11 cellular contexts compared by ENCODE assay signal in the genomic region with DNA sequence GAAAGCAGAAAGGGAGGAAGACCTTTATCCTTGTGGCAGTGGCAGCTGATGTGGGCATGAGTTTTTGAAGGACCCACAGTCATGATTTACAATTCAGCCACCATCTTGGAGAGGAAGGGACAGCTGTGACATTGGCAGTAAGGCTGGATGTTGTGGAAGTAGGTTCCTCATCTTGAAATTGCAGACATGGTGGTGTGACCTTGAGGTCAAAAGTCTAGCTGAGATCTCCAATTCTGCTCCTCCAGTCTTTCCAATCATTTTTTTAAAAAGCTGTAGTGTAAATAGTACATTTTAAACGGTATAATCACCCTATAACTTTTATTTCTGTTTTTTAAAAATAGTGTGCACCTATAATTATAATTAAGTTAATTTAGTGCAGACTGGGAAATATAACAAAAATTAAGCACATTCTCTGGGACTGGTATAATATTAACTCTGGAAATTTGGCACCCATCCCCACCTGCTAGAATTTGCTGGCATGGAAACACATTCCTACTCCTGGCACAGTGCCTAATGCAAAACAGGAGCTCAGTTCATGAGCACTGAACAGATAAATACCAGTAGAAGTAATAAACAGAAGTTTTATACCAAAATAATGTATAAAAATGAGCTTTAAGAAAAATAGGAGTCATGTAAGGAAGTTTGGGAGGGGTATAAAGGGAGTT. TPM values are rescaled to one million over a fixed set of nuclear protein-coding genes. Genes with fewer than 3 reads are reported as not detected.
DNase-seq lines count a peak whose midpoint lies in the region; ATAC-seq and TF ChIP-seq lines count a peak whose summit lies in the region.
"Had no signal": no experiment of that assay in that cellular context is flagged by ENCODE, and none has a peak within 500 bp of the region (broad histone marks: within the 10 kb centered on the region; RNA-seq: fewer than 3 reads in every experiment).

No MANE protein-coding gene starts in this region.

- H3K4me1 ChIP-seq in osteoblast (ENCODE audit: insufficient read depth, low read length), result peaks cover 20% of the 10 kb centered on the region
- H3K4me1 ChIP-seq: colonic mucosa, Peyer's patch had no signal

- no peak for ATAC-seq in HG02588 (IDR thresholded peaks at IDR 0.05; ENCODE audit: unreplicated experiment)

- no peak for TF ChIP-seq CTCF in osteoblast (IDR thresholded peaks at IDR 0.05; ENCODE audit: extremely low read depth, low read depth, low read length)

- DNase-seq in HS-27A (ENCODE audit: low read depth), result peak; percentile 53
- DNase-seq in NCI-H446 (lab: John Stamatoyannopoulos, UW), result peak; percentile 41 to 80
- DNase-seq in dermis microvascular lymphatic vessel endothelial cell (ENCODE audit: low read depth in 2 of 2), result peak; percentile 48 to 65
- peak; percentile 62 for DNase-seq in osteoblast (ENCODE audit: insufficient read length, low spot score, missing footprints)
- no peak for DNase-seq in CD1c-positive myeloid dendritic cell (ENCODE audit: extremely low spot score)
- DNase-seq in GOT3 (lab: John Stamatoyannopoulos, UW), result no peak
- DNase-seq in NCI-H1694 (lab: John Stamatoyannopoulos, UW), result no peak
- DNase-seq: colonic mucosa, glutamatergic neuron, Peyer's patch had no signal

- H3K79me2 ChIP-seq in osteoblast (ENCODE audit: insufficient read depth, low read length), result no peaks in the 10 kb centered on the region

- no peaks in the 10 kb centered on the region for H3K27me3 ChIP-seq in osteoblast (ENCODE audit: insufficient read depth, low read length)
- H3K27me3 ChIP-seq: colonic mucosa, Peyer's patch had no signal

- H3K27ac ChIP-seq in osteoblast (ENCODE audit: low read depth, low read length), result no peak overlapping the region
- H3K27ac ChIP-seq: colonic mucosa, Peyer's patch had no signal

- no peaks in the 10 kb centered on the region for H4K20me1 ChIP-seq in osteoblast (ENCODE audit: insufficient read depth, low read length)

- no peaks in the 10 kb centered on the region for H3K36me3 ChIP-seq in osteoblast (ENCODE audit: insufficient read depth, low read length)
- H3K36me3 ChIP-seq: colonic mucosa, Peyer's patch had no signal

- H3K9me3 ChIP-seq in osteoblast (ENCODE audit: low read depth, low read length), result peaks cover 3% of the 10 kb centered on the region
- H3K9me3 ChIP-seq: colonic mucosa had no signal

- H2AFZ ChIP-seq in osteoblast (ENCODE audit: low read length), result peak overlapping the region; percentile 78

- no peak overlapping the region for H3K4me2 ChIP-seq in osteoblast (ENCODE audit: insufficient read depth, low read length)

- no peak overlapping the region for H3K4me3 ChIP-seq in osteoblast (ENCODE audit: insufficient read depth, low read length)
- H3K4me3 ChIP-seq: colonic mucosa, Peyer's patch had no signal

RNA-seq across cellular contexts. Expression of gene NPR3, which starts 23.8 kb away (rescaled TPM):
- 0.13 and 0.38 TPM in 2 replicates for total RNA-seq in dermis microvascular lymphatic vessel endothelial cell
- total RNA-seq in osteoblast, result 73.1 and 92.3 TPM in 2 replicates

Comparison
In these comparisons a context has a peak if more than half of its experiments do, and no peak if none do; other contexts are left out.
1. DNase-seq: peak in HS-27A (single experiment), NCI-H446 (2 of 2), dermis microvascular lymphatic vessel endothelial cell (2 of 2) and osteoblast (single experiment); none in CD1c-positive myeloid dendritic cell (single experiment), GOT3 (single experiment) and NCI-H1694 (single experiment).
2. RNA of gene NPR3, which starts 23.8 kb away (total RNA-seq): 73.1 to 92.3 TPM in osteoblast; 0.13 to 0.38 TPM in dermis microvascular lymphatic vessel endothelial cell; every median in the first group is over 10 times any median in the second.